13 cellular contexts compared by ENCODE assay signal in genomic region chr3:99419111-99419510, GRCh38.
DNase-seq lines count a peak whose midpoint lies in the region; ATAC-seq and TF ChIP-seq lines count a peak whose summit lies in the region.
"Had no signal": no experiment of that assay in that cellular context is flagged by ENCODE, and none has a peak within 500 bp of the region (broad histone marks: within the 10 kb centered on the region; RNA-seq: fewer than 3 reads in every experiment).

No MANE protein-coding gene starts in this region.

- CTCF ChIA-PET in AG04449 (lab: Yijun Ruan, JAX): interaction anchor here (0.6 to 1.2 kb wide), 2 partner anchors 21 to 96 kb away, joined by 3 read pairs; no protein-coding TSS in a partner anchor
- CTCF ChIA-PET in activated naive CD4-positive, alpha-beta T cell treated with anti-CD3 and anti-CD28 coated beads for 36 hours (lab: Charles Lee): no interaction called here

- H3K9me3 ChIP-seq in upper lobe of left lung: no peaks in the 10 kb centered on the region

- DNase-seq in AG04449 (ENCODE audit: low read depth, low spot score) (peak; percentile 77), fibroblast of mammary gland (ENCODE audit: low read depth) (peak; percentile 74), upper lobe of left lung (no peak), dorsolateral prefrontal cortex (no peak), mucosa of gallbladder (ENCODE audit: low spot score) (no peak)
- DNase-seq in activated naive CD4-positive, alpha-beta T cell treated with anti-CD3 and anti-CD28 coated beads for 36 hours: no peak
- DNase-seq: 8988T; activated effector memory CD4-positive, alpha-beta T cell treated with anti-CD3 and anti-CD28 coated beads, Interleukin-2, amount 50 U/mL, for 16 hours; central memory CD4-positive, alpha-beta T cell; NCI-H2107 had no signal

- H3K4me3 Mint-ChIP-seq in activated naive CD4-positive, alpha-beta T cell treated with anti-CD3 and anti-CD28 coated beads for 36 hours: no peak overlapping the region

- no peaks in the 10 kb centered on the region for H3K36me3 Mint-ChIP-seq in activated naive CD4-positive, alpha-beta T cell treated with anti-CD3 and anti-CD28 coated beads for 36 hours (ENCODE audit: low read depth)

- no peaks in the 10 kb centered on the region for H3K27me3 Mint-ChIP-seq in activated naive CD4-positive, alpha-beta T cell treated with anti-CD3 and anti-CD28 coated beads for 36 hours (ENCODE audit: low read depth)

- no peaks in the 10 kb centered on the region for H3K27me3 ChIP-seq in upper lobe of left lung
- H3K27me3 ChIP-seq in dorsolateral prefrontal cortex: no peaks in the 10 kb centered on the region

- ATAC-seq in GM19455 (IDR thresholded peaks at IDR 0.05; ENCODE audit: unreplicated experiment) (peak; percentile 30), HG03280 (IDR thresholded peaks at IDR 0.05; ENCODE audit: unreplicated experiment) (peak; percentile 1), upper lobe of left lung (ENCODE audit: low FRiP score in 2 of 2) (no peak)
- ATAC-seq: esophagus mucosa had no signal

- TF ChIP-seq EP300 in upper lobe of left lung (IDR thresholded peaks at IDR 0.05): no peak

- WGBS in upper lobe of left lung, 2 donors: 57 to 67% methylated on average over 1 of the region's 1 CpG

- no peaks in the 10 kb centered on the region for H3K9me3 Mint-ChIP-seq in activated naive CD4-positive, alpha-beta T cell treated with anti-CD3 and anti-CD28 coated beads for 36 hours

- H3K4me1 Mint-ChIP-seq in activated naive CD4-positive, alpha-beta T cell treated with anti-CD3 and anti-CD28 coated beads for 36 hours (ENCODE audit: low read depth): no peaks in the 10 kb centered on the region

- H3K4me3 ChIP-seq in AG04449 (ENCODE audit: low read depth, low read length): no peak overlapping the region
- no peak overlapping the region for H3K4me3 ChIP-seq in fibroblast of mammary gland (ENCODE audit: control insufficient read depth, low read depth, low read length)
- no peak overlapping the region for H3K4me3 ChIP-seq in upper lobe of left lung
- H3K4me3 ChIP-seq in dorsolateral prefrontal cortex: no peak overlapping the region

- TF ChIP-seq POLR2A in upper lobe of left lung (IDR thresholded peaks at IDR 0.05): no peak

- TF ChIP-seq CTCF in AG04449 (IDR thresholded peaks at IDR 0.05; ENCODE audit: insufficient read depth, low read length, missing control alignments): no peak
- no peak for TF ChIP-seq CTCF in fibroblast of mammary gland (conservative IDR thresholded peaks at IDR 0.05; ENCODE audit: control insufficient read depth, insufficient read depth, low read depth, low read length)
- TF ChIP-seq CTCF in upper lobe of left lung (IDR thresholded peaks at IDR 0.05): no peak
- no peak for TF ChIP-seq CTCF in dorsolateral prefrontal cortex (IDR thresholded peaks at IDR 0.05 in 54 of 56, conservative IDR thresholded peaks at IDR 0.05 in 2 of 56; ENCODE audit: low read depth in 1 of 56, partially characterized antibody in 56 of 56)

- H3K27ac ChIP-seq in upper lobe of left lung (no peak overlapping the region), dorsolateral prefrontal cortex (no peak overlapping the region)

- intact Hi-C loops in activated naive CD4-positive, alpha-beta T cell treated with anti-CD3 and anti-CD28 coated beads for 36 hours (cut with micrococcal nuclease): no loop called here
- intact Hi-C loops in dorsolateral prefrontal cortex (cut with DNase I): no loop called here

- no peaks in the 10 kb centered on the region for H3K36me3 ChIP-seq in upper lobe of left lung

- POLR2A ChIA-PET in AG04449 (lab: Yijun Ruan, JAX): no interaction called here

- H3K4me1 ChIP-seq in upper lobe of left lung: no peaks in the 10 kb centered on the region

- H3K27ac Mint-ChIP-seq in activated naive CD4-positive, alpha-beta T cell treated with anti-CD3 and anti-CD28 coated beads for 36 hours: no peak overlapping the region

Comparison
In these comparisons a context has a peak if more than half of its experiments do, and no peak if none do; other contexts are left out.
1. DNase-seq: peak in AG04449 (single experiment) and fibroblast of mammary gland (single experiment); none in activated naive CD4-positive, alpha-beta T cell treated with anti-CD3 and anti-CD28 coated beads for 36 hours (single experiment), upper lobe of left lung (0 of 2), dorsolateral prefrontal cortex (0 of 10) and mucosa of gallbladder (single experiment).
2. ATAC-seq: peak in GM19455 (single experiment) and HG03280 (single experiment); none in upper lobe of left lung (0 of 2).